ENCODE assay signal across 16 cellular contexts in genomic region chr9:92954886-92955285, GRCh38.
DNase-seq lines count a peak whose midpoint lies in the region; ATAC-seq and TF ChIP-seq lines count a peak whose summit lies in the region.
"Had no signal": no experiment of that assay in that cellular context is flagged by ENCODE, and none has a peak within 500 bp of the region (broad histone marks: within the 10 kb centered on the region; RNA-seq: fewer than 3 reads in every experiment).

No MANE protein-coding gene starts in this region.

- H3K4me3 ChIP-seq in RWPE2 (ENCODE audit: severe bottlenecking) = no peak overlapping the region
- H3K4me3 ChIP-seq in effector memory CD4-positive, alpha-beta T cell (ENCODE audit: insufficient read depth, low read depth, low read length, poor library complexity, severe bottlenecking) = peak overlapping the region; percentile 38
- H3K4me3 ChIP-seq: body of pancreas, MG63, vagina had no signal

- H3K4me1 Mint-ChIP-seq in activated naive CD4-positive, alpha-beta T cell treated with anti-CD3 and anti-CD28 coated beads, Interleukin-2, amount 10 ng/mL, durations not matched to agents 7 days and 5 days = peaks cover 80% of the 10 kb centered on the region
- H3K4me1 Mint-ChIP-seq in stimulated activated memory B cell treated with anti-CD40 and anti-IgM and Interleukin-4, amounts not matched to agents 10 μg/mL and 1 μg/mL and 100 μg/mL, for 72 hours = peaks cover 16% of the 10 kb centered on the region

- ATAC-seq in RWPE2 (ENCODE audit: low read depth) (no peak), GM21723 (IDR thresholded peaks at IDR 0.05; ENCODE audit: unreplicated experiment) (no peak), GM21381 (IDR thresholded peaks at IDR 0.05; ENCODE audit: unreplicated experiment) (no peak), GM21447 (IDR thresholded peaks at IDR 0.05; ENCODE audit: unreplicated experiment) (no peak)
- no peak for ATAC-seq in stimulated activated memory B cell treated with anti-CD40 and anti-IgM and Interleukin-4, amounts not matched to agents 10 μg/mL and 1 μg/mL and 100 μg/mL, for 72 hours

- H3K9me3 ChIP-seq in RWPE2 (ENCODE audit: severe bottlenecking) = no peaks in the 10 kb centered on the region
- H3K9me3 ChIP-seq in effector memory CD4-positive, alpha-beta T cell (ENCODE audit: control insufficient read depth, low read length) = no peaks in the 10 kb centered on the region
- H3K9me3 ChIP-seq: body of pancreas, MG63, vagina had no signal

- H3K4me1 ChIP-seq in RWPE2 (ENCODE audit: insufficient read depth, poor library complexity, severe bottlenecking) = peaks cover 15% of the 10 kb centered on the region
- H3K4me1 ChIP-seq in effector memory CD4-positive, alpha-beta T cell (ENCODE audit: control insufficient read depth, insufficient read depth, low read length, poor library complexity, severe bottlenecking) = peaks cover 62% of the 10 kb centered on the region
- H3K4me1 ChIP-seq: body of pancreas had no signal

- CTCF ChIA-PET in activated naive CD4-positive, alpha-beta T cell treated with anti-CD3 and anti-CD28 coated beads, Interleukin-2, amount 10 ng/mL, durations not matched to agents 7 days and 5 days (lab: Charles Lee) = interaction anchor here (0.6 to 2.7 kb wide), 11 partner anchors 9 to 348 kb away, joined by 3 to 10 read pairs (median 4); no protein-coding TSS in a partner anchor

- TF ChIP-seq CTCF in RWPE2 (IDR thresholded peaks at IDR 0.05; ENCODE audit: poor library complexity, severe bottlenecking) = no peak

- no peaks in the 10 kb centered on the region for H3K9me3 Mint-ChIP-seq in activated naive CD4-positive, alpha-beta T cell treated with anti-CD3 and anti-CD28 coated beads, Interleukin-2, amount 10 ng/mL, durations not matched to agents 7 days and 5 days
- no peaks in the 10 kb centered on the region for H3K9me3 Mint-ChIP-seq in stimulated activated memory B cell treated with anti-CD40 and anti-IgM and Interleukin-4, amounts not matched to agents 10 μg/mL and 1 μg/mL and 100 μg/mL, for 72 hours
- H3K9me3 Mint-ChIP-seq: dendritic cell treated with granulocyte-macrophage colony-stimulating factor and Interleukin-4, amounts not matched to agents 40 ng/mL and 50 ng/mL, for 4 days had no signal

- no peaks in the 10 kb centered on the region for H3K36me3 ChIP-seq in RWPE2 (ENCODE audit: low read depth)
- H3K36me3 ChIP-seq in effector memory CD4-positive, alpha-beta T cell (ENCODE audit: control insufficient read depth, insufficient read depth, low read length) = no peaks in the 10 kb centered on the region
- H3K36me3 ChIP-seq: MG63, vagina had no signal

- H3K27me3 ChIP-seq in RWPE2 (ENCODE audit: insufficient read depth, poor library complexity, severe bottlenecking) = no peaks in the 10 kb centered on the region
- no peaks in the 10 kb centered on the region for H3K27me3 ChIP-seq in effector memory CD4-positive, alpha-beta T cell (replicated peaks; ENCODE audit: control insufficient read depth, insufficient read depth, low read length, poor library complexity, severe bottlenecking)
- H3K27me3 ChIP-seq: body of pancreas, MG63, vagina had no signal

- DNase-seq in activated naive CD4-positive, alpha-beta T cell treated with anti-CD3 and anti-CD28 coated beads, Interleukin-2, amount 10 ng/mL, durations not matched to agents 7 days and 5 days = no peak
- DNase-seq in activated naive CD4-positive, alpha-beta T cell (lab: John Stamatoyannopoulos, UW) = no peak
- no peak for DNase-seq in RWPE2 (ENCODE audit: low spot score)
- DNase-seq in effector memory CD4-positive, alpha-beta T cell = no peak
- DNase-seq: body of pancreas, MG63, NCI-H187 treated with DMSO at 0.1 percent for 48 hours, NCI-H510A treated with DMSO at 0.1 percent for 48 hours, OCI-M1, posterior cingulate gyrus had no signal

- peaks cover 10% of the 10 kb centered on the region for H3K27me3 Mint-ChIP-seq in activated naive CD4-positive, alpha-beta T cell treated with anti-CD3 and anti-CD28 coated beads, Interleukin-2, amount 10 ng/mL, durations not matched to agents 7 days and 5 days
- peaks cover 12% of the 10 kb centered on the region for H3K27me3 Mint-ChIP-seq in stimulated activated memory B cell treated with anti-CD40 and anti-IgM and Interleukin-4, amounts not matched to agents 10 μg/mL and 1 μg/mL and 100 μg/mL, for 72 hours

- H3K4me3 Mint-ChIP-seq in activated naive CD4-positive, alpha-beta T cell treated with anti-CD3 and anti-CD28 coated beads, Interleukin-2, amount 10 ng/mL, durations not matched to agents 7 days and 5 days = peak overlapping the region; percentile 28
- H3K4me3 Mint-ChIP-seq in stimulated activated memory B cell treated with anti-CD40 and anti-IgM and Interleukin-4, amounts not matched to agents 10 μg/mL and 1 μg/mL and 100 μg/mL, for 72 hours = no peak overlapping the region
- H3K4me3 Mint-ChIP-seq: dendritic cell treated with granulocyte-macrophage colony-stimulating factor and Interleukin-4, amounts not matched to agents 40 ng/mL and 50 ng/mL, for 4 days had no signal

- peak overlapping the region; percentile 20 for H3K27ac ChIP-seq in RWPE2 (ENCODE audit: poor library complexity, severe bottlenecking)
- H3K27ac ChIP-seq in effector memory CD4-positive, alpha-beta T cell (ENCODE audit: insufficient read depth, low read length, poor library complexity, severe bottlenecking) = peak overlapping the region; percentile 79
- H3K27ac ChIP-seq: body of pancreas had no signal

- H3K27ac Mint-ChIP-seq in activated naive CD4-positive, alpha-beta T cell treated with anti-CD3 and anti-CD28 coated beads, Interleukin-2, amount 10 ng/mL, durations not matched to agents 7 days and 5 days = peak overlapping the region; percentile 89
- peak overlapping the region; percentile 70 for H3K27ac Mint-ChIP-seq in stimulated activated memory B cell treated with anti-CD40 and anti-IgM and Interleukin-4, amounts not matched to agents 10 μg/mL and 1 μg/mL and 100 μg/mL, for 72 hours

- peaks cover 2% of the 10 kb centered on the region for H3K36me3 Mint-ChIP-seq in activated naive CD4-positive, alpha-beta T cell treated with anti-CD3 and anti-CD28 coated beads, Interleukin-2, amount 10 ng/mL, durations not matched to agents 7 days and 5 days
- H3K36me3 Mint-ChIP-seq in stimulated activated memory B cell treated with anti-CD40 and anti-IgM and Interleukin-4, amounts not matched to agents 10 μg/mL and 1 μg/mL and 100 μg/mL, for 72 hours = no peaks in the 10 kb centered on the region
